Comparison of ENCODE assay signal across 9 cellular contexts in genomic region chr9:25678846-25679360, GRCh38. TPM values are rescaled to one million over a fixed set of nuclear protein-coding genes. Genes with fewer than 3 reads are reported as not detected.
A peak's percentile ranks its signal among the peaks of the same experiment; 100 is the strongest.
DNase-seq lines count a peak whose midpoint lies in the region; ATAC-seq and TF ChIP-seq lines count a peak whose summit lies in the region.
"Had no signal": no experiment of that assay in that cellular context is flagged by ENCODE, and none has a peak within 500 bp of the region (broad histone marks: within the 10 kb centered on the region; RNA-seq: fewer than 3 reads in every experiment).

No MANE protein-coding gene starts in this region.

- in situ Hi-C loops in gastrocnemius medialis (cut with MboI; ENCODE audit: low sequenced_read_pairs in 4 of 4): no loop called here

- H3K4me3 ChIP-seq in Caco-2 (ENCODE audit: low read depth, low read length): peak overlapping the region; percentile 49
- H3K4me3 ChIP-seq in WI38 (ENCODE audit: low read depth, low read length): peak overlapping the region; percentile 76
- peak overlapping the region; percentile 83 to 99 (median 92) for H3K4me3 ChIP-seq in gastrocnemius medialis

- no peaks in the 10 kb centered on the region for H3K4me1 Mint-ChIP-seq in Caco-2 (ENCODE audit: low read depth, unreplicated experiment)
- no peaks in the 10 kb centered on the region for H3K4me1 Mint-ChIP-seq in activated CD4-positive, alpha-beta memory T cell treated with anti-CD3 and anti-CD28 coated beads for 36 hours (ENCODE audit: low read depth)

- H3K27me3 ChIP-seq in Caco-2 (replicated peaks; ENCODE audit: control insufficient read depth, insufficient read depth, low read length) (no peaks in the 10 kb centered on the region), foreskin keratinocyte (no peaks in the 10 kb centered on the region), gastrocnemius medialis (no peaks in the 10 kb centered on the region)

- no peaks in the 10 kb centered on the region for H3K9me3 Mint-ChIP-seq in Caco-2 (ENCODE audit: unreplicated experiment)
- peaks cover 3% of the 10 kb centered on the region for H3K9me3 Mint-ChIP-seq in activated CD4-positive, alpha-beta memory T cell treated with anti-CD3 and anti-CD28 coated beads for 36 hours

- CTCF ChIA-PET in Caco-2 (lab: Charles Lee): no interaction called here
- CTCF ChIA-PET in activated CD4-positive, alpha-beta memory T cell treated with anti-CD3 and anti-CD28 coated beads for 36 hours (lab: Charles Lee): no interaction called here

- H3K4me1 ChIP-seq in Caco-2 (no peaks in the 10 kb centered on the region), foreskin keratinocyte (peaks cover 14% of the 10 kb centered on the region), gastrocnemius medialis (peaks cover 8 to 12% of the 10 kb centered on the region in 2 donors)

- H3K27ac Mint-ChIP-seq in Caco-2 (ENCODE audit: unreplicated experiment): no peak overlapping the region
- H3K27ac Mint-ChIP-seq in activated CD4-positive, alpha-beta memory T cell treated with anti-CD3 and anti-CD28 coated beads for 36 hours: no peak overlapping the region

- H3K36me3 Mint-ChIP-seq in Caco-2 (ENCODE audit: insufficient read depth, unreplicated experiment): no peaks in the 10 kb centered on the region
- H3K36me3 Mint-ChIP-seq in activated CD4-positive, alpha-beta memory T cell treated with anti-CD3 and anti-CD28 coated beads for 36 hours: peaks cover 4% of the 10 kb centered on the region

- ATAC-seq in foreskin keratinocyte (peak; percentile 6), gastrocnemius medialis (no peak)

- DNase-seq in Caco-2 (no peak), foreskin keratinocyte (peak; percentile 76 to 91), gastrocnemius medialis (no peak), iPS-NIHi7 (ENCODE audit: extremely low spot score) (no peak)
- no peak for DNase-seq in activated CD4-positive, alpha-beta T cell treated with anti-CD3 and anti-CD28 coated beads for 1 hour
- no peak for DNase-seq in activated CD4-positive, alpha-beta memory T cell treated with anti-CD3 and anti-CD28 coated beads for 36 hours
- no peak for DNase-seq in activated naive CD4-positive, alpha-beta T cell (lab: John Stamatoyannopoulos, UW)

- H3K36me3 ChIP-seq in Caco-2 (ENCODE audit: control insufficient read depth, insufficient read depth, low read length): no peaks in the 10 kb centered on the region
- no peaks in the 10 kb centered on the region for H3K36me3 ChIP-seq in gastrocnemius medialis

- no peak for TF ChIP-seq POLR2A in gastrocnemius medialis (IDR thresholded peaks at IDR 0.05)

- no peaks in the 10 kb centered on the region for H3K27me3 Mint-ChIP-seq in Caco-2 (ENCODE audit: insufficient read depth, unreplicated experiment)
- peaks cover 17% of the 10 kb centered on the region for H3K27me3 Mint-ChIP-seq in activated CD4-positive, alpha-beta memory T cell treated with anti-CD3 and anti-CD28 coated beads for 36 hours

- intact Hi-C loops in Caco-2 (cut with micrococcal nuclease; ENCODE audit: unreplicated experiment): no loop called here
- intact Hi-C loops in gastrocnemius medialis (cut with DNase I; ENCODE audit: low total_unique reads): loop anchor here (10.0 kb wide), 1 partner anchor 1216 kb away; the partner anchor contains the start of gene CAAP1
- intact Hi-C loops in activated CD4-positive, alpha-beta memory T cell treated with anti-CD3 and anti-CD28 coated beads for 36 hours (cut with micrococcal nuclease): no loop called here

- no peaks in the 10 kb centered on the region for H3K9me3 ChIP-seq in Caco-2
- H3K9me3 ChIP-seq in gastrocnemius medialis: no peaks in the 10 kb centered on the region
- H3K9me3 ChIP-seq: mucosa of descending colon had no signal

- TSS peak; percentile 66 for BruUV-seq in Caco-2 (replicated peaks; lab: Mats Ljungman, UMichigan)

- H3K4me3 Mint-ChIP-seq in Caco-2 (ENCODE audit: unreplicated experiment): peak overlapping the region; percentile 49
- H3K4me3 Mint-ChIP-seq in activated CD4-positive, alpha-beta memory T cell treated with anti-CD3 and anti-CD28 coated beads for 36 hours: no peak overlapping the region

- TF ChIP-seq CTCF in Caco-2 (IDR thresholded peaks at IDR 0.05; ENCODE audit: insufficient read depth in 1 of 2, low read depth in 1 of 2, low read length in 1 of 2, severe bottlenecking in 1 of 2, unreplicated experiment in 1 of 2) (no peak), WI38 (IDR thresholded peaks at IDR 0.05; ENCODE audit: low read depth, low read length) (no peak), foreskin keratinocyte (conservative IDR thresholded peaks at IDR 0.05) (no peak), gastrocnemius medialis (IDR thresholded peaks at IDR 0.05 in 4 of 5, conservative IDR thresholded peaks at IDR 0.05 in 1 of 5) (no peak)

- POLR2A ChIA-PET in Caco-2 (lab: Charles Lee): no interaction called here
- POLR2A ChIA-PET in activated CD4-positive, alpha-beta memory T cell treated with anti-CD3 and anti-CD28 coated beads for 36 hours (lab: Charles Lee): no interaction called here

- H3K27ac ChIP-seq in foreskin keratinocyte (peak overlapping the region; percentile 68), gastrocnemius medialis (peak overlapping the region; percentile 94 to 97 (median 95))

RNA-seq across cellular contexts. Expression of gene TUSC1, which starts 0.7 kb away (rescaled TPM):
- total RNA-seq in Caco-2 (2022) (2.4 and 3.2 TPM in 2 replicates), foreskin keratinocyte (10.6 and 12.0 TPM in 2 replicates), gastrocnemius medialis (10 to 100 TPM in 3 of 4 donors, 1 to 10 TPM in 1; 7.0 to 21.1 (median 13.5) TPM)
- polyA plus RNA-seq in foreskin keratinocyte: 11.7 and 13.7 TPM in 2 replicates
- not detected for total RNA-seq in activated CD4-positive, alpha-beta memory T cell treated with anti-CD3 and anti-CD28 coated beads for 36 hours

Comparison
In these comparisons a context has a peak if more than half of its experiments do, and no peak if none do; other contexts are left out.
1. DNase-seq: peak in foreskin keratinocyte (2 of 2); none in Caco-2 (0 of 2), gastrocnemius medialis (0 of 2), activated CD4-positive, alpha-beta T cell treated with anti-CD3 and anti-CD28 coated beads for 1 hour (single experiment), iPS-NIHi7 (single experiment), activated CD4-positive, alpha-beta memory T cell treated with anti-CD3 and anti-CD28 coated beads for 36 hours (single experiment) and activated naive CD4-positive, alpha-beta T cell (0 of 4).
2. Peak in every context shown above with its lines, with median percentiles within 50 percentile points of each other: H3K4me3 ChIP-seq.